2 cellular contexts compared by ENCODE assay signal in genomic region chr16:20647736-20648135, GRCh38.
TF ChIP-seq lines count a peak whose summit lies in the region.

No MANE protein-coding gene starts in this region.

TF ChIP-seq in WTC11, 78 proteins besides CTCF, POLR2A, EP300 and RAD21 (continued from another document):
- TF ChIP-seq E2F1 (CRISPR knock-in tag; IDR thresholded peaks at IDR 0.05): no peak
- no peak for TF ChIP-seq ZBTB21 (CRISPR knock-in tag; IDR thresholded peaks at IDR 0.05; ENCODE audit: borderline replicate concordance)
- TF ChIP-seq FOXJ3 (CRISPR knock-in tag; IDR thresholded peaks at IDR 0.05; ENCODE audit: borderline replicate concordance): no peak
- no peak for TF ChIP-seq NFE2L1 (CRISPR knock-in tag; IDR thresholded peaks at IDR 0.05)
- TF ChIP-seq PRDM15 (CRISPR knock-in tag; IDR thresholded peaks at IDR 0.05): no peak
- TF ChIP-seq NFYB (CRISPR knock-in tag; conservative IDR thresholded peaks at IDR 0.05; ENCODE audit: low read depth): no peak
- no peak for TF ChIP-seq TP53 (CRISPR knock-in tag; IDR thresholded peaks at IDR 0.05)
- TF ChIP-seq AFF4 (CRISPR knock-in tag; IDR thresholded peaks at IDR 0.05; ENCODE audit: borderline replicate concordance): no peak

TF ChIP-seq in SK-N-SH treated with all-trans-retinoic acid at 6 μM for 48 hours, 23 proteins besides CTCF, POLR2A, EP300 and RAD21 (continued from another document):
- no peak for TF ChIP-seq CSDC2 (CRISPR knock-in tag; IDR thresholded peaks at IDR 0.05)
